In genomic region chr13:111519490-111520170, GRCh38 we compare ENCODE assay signal across 14 cellular contexts.
DNase-seq lines count a peak whose midpoint lies in the region; ATAC-seq, FAIRE-seq and TF ChIP-seq lines count a peak whose summit lies in the region.
"Had no signal": no experiment of that assay in that cellular context is flagged by ENCODE, and none has a peak within 500 bp of the region (broad histone marks: within the 10 kb centered on the region; RNA-seq: fewer than 3 reads in every experiment).

No MANE protein-coding gene starts in this region.

- ATAC-seq in sciatic nerve (no peak), HG02642 (IDR thresholded peaks at IDR 0.05; ENCODE audit: poor library complexity, unreplicated experiment) (no peak)
- ATAC-seq: GM12878 had no signal

- no peaks in the 10 kb centered on the region for H3K4me1 ChIP-seq in kidney (ENCODE audit: control insufficient read depth in 1 of 2, insufficient read depth in 1 of 2, low read depth in 1 of 2, low read length in 2 of 2)

- H3K9ac ChIP-seq in kidney (ENCODE audit: low read length in 2 of 2): no peak overlapping the region
- H3K9ac ChIP-seq: BLaER1 treated with 17β-estradiol and CSF1 and Interleukin-3, amounts not matched to agents 10 nM and 100 nM had no signal

- no peaks in the 10 kb centered on the region for H3K9me3 ChIP-seq in kidney (ENCODE audit: control insufficient read depth in 1 of 2, low read length in 2 of 2)
- H3K9me3 ChIP-seq: BLaER1 treated with 17β-estradiol and CSF1 and Interleukin-3, amounts not matched to agents 10 nM and 100 nM had no signal

- DNase-seq in activated CD8-positive, alpha-beta memory T cell treated with anti-CD3 and anti-CD28 coated beads for 24 hours: peak; percentile 42
- DNase-seq in activated CD8-positive, alpha-beta memory T cell treated with anti-CD3 and anti-CD28 coated beads, Interleukin-2, amount 50 U/mL, for 48 hours: no peak
- DNase-seq in kidney (peak; percentile 48), sciatic nerve (ENCODE audit: low spot score) (peak; percentile 18), H7 (no peak), NCI-H2029 treated with DMSO at 0.1 percent for 48 hours (lab: John Stamatoyannopoulos, UW) (no peak)
- DNase-seq: ACHN; CD4-positive, CD25-positive, alpha-beta regulatory T cell; DMS53 had no signal

- TF ChIP-seq CTCF in kidney (IDR thresholded peaks at IDR 0.05; ENCODE audit: borderline replicate concordance, extremely low read depth, insufficient read depth): no peak

- H3K36me3 ChIP-seq in kidney (ENCODE audit: control insufficient read depth in 1 of 2, insufficient read depth in 2 of 2, low read length in 2 of 2) (no peaks in the 10 kb centered on the region), H7 (replicated peaks; ENCODE audit: control insufficient read depth, insufficient read depth, low read length) (no peaks in the 10 kb centered on the region)
- H3K36me3 ChIP-seq: BLaER1 treated with 17β-estradiol and CSF1 and Interleukin-3, amounts not matched to agents 10 nM and 100 nM had no signal

- H3K4me3 ChIP-seq in kidney (ENCODE audit: low read length in 2 of 2) (no peak overlapping the region), H7 (ENCODE audit: insufficient read depth, low read depth, low read length) (no peak overlapping the region)
- H3K4me3 ChIP-seq: BLaER1 treated with 17β-estradiol and CSF1 and Interleukin-3, amounts not matched to agents 10 nM and 100 nM; GM12878 had no signal

- intact Hi-C loops in kidney (cut with DNase I): no loop called here
- intact Hi-C loops in sciatic nerve (cut with DNase I): no loop called here

- H3K27me3 ChIP-seq in H7 (ENCODE audit: control insufficient read depth, insufficient read depth, low read length): no peaks in the 10 kb centered on the region; the same call in 1 of the 2 replicates

- FAIRE-seq in kidney (lab: Jason Lieb, UNC): no peak
- FAIRE-seq: GM12878, GM18507, H54 had no signal

- no peak overlapping the region for H3K27ac ChIP-seq in kidney (ENCODE audit: low read depth in 2 of 2, low read length in 2 of 2)
- H3K27ac ChIP-seq: BLaER1 treated with 17β-estradiol and CSF1 and Interleukin-3, amounts not matched to agents 10 nM and 100 nM had no signal

Comparison
In these comparisons a context has a peak if more than half of its experiments do, and no peak if none do; other contexts are left out.
1. DNase-seq: peak in activated CD8-positive, alpha-beta memory T cell treated with anti-CD3 and anti-CD28 coated beads for 24 hours (single experiment), kidney (single experiment) and sciatic nerve (single experiment); none in activated CD8-positive, alpha-beta memory T cell treated with anti-CD3 and anti-CD28 coated beads, Interleukin-2, amount 50 U/mL, for 48 hours (single experiment), H7 (single experiment) and NCI-H2029 treated with DMSO at 0.1 percent for 48 hours (single experiment).